In genomic region chr18:49754866-49755265, GRCh38 we compare ENCODE assay signal across 22 cellular contexts. TPM values are rescaled to one million over a fixed set of nuclear protein-coding genes. Genes with fewer than 3 reads are reported as not detected.
A peak's percentile ranks its signal among the peaks of the same experiment; 100 is the strongest.
DNase-seq lines count a peak whose midpoint lies in the region; ATAC-seq and TF ChIP-seq lines count a peak whose summit lies in the region.
"Had no signal": no experiment of that assay in that cellular context is flagged by ENCODE, and none has a peak within 500 bp of the region (broad histone marks: within the 10 kb centered on the region; RNA-seq: fewer than 3 reads in every experiment).

No MANE protein-coding gene starts in this region.

- no peak overlapping the region for H3K27ac ChIP-seq in GM23248
- peak overlapping the region; percentile 47 for H3K27ac ChIP-seq in epithelial cell of prostate
- H3K27ac ChIP-seq in WERI-Rb-1 = no peak overlapping the region
- H3K27ac ChIP-seq: HL-60 had no signal

- H3K9me3 ChIP-seq in GM23248 (ENCODE audit: low read depth) (no peaks in the 10 kb centered on the region), WERI-Rb-1 (ENCODE audit: severe bottlenecking) (no peaks in the 10 kb centered on the region)
- H3K9me3 ChIP-seq: Caco-2, MG63 had no signal

- H4K20me1 ChIP-seq in GM23248 (ENCODE audit: insufficient read depth) = no peaks in the 10 kb centered on the region

- H3K9ac ChIP-seq in GM23248 = no peak overlapping the region

- no peak overlapping the region for H2AFZ ChIP-seq in GM23248

- ATAC-seq in SK-N-SH treated with all-trans-retinoic acid at 6 μM for 48 hours (peak; percentile 18; the same call in 1 of the 3 replicates), GM21367 (IDR thresholded peaks at IDR 0.05; ENCODE audit: unreplicated experiment) (no peak)

- peak; percentile 10 for DNase-seq in GM23248
- DNase-seq in epithelial cell of prostate (ENCODE audit: low read depth, low spot score) = peak; percentile 55
- DNase-seq in kidney epithelial cell (ENCODE audit: low read depth) = peak; percentile 26
- no peak for DNase-seq in mucosa of gallbladder (ENCODE audit: low spot score)
- DNase-seq in NCI-H2227 treated with DMSO at 0.1 percent for 48 hours (lab: John Stamatoyannopoulos, UW) = no peak
- no peak for DNase-seq in WERI-Rb-1
- DNase-seq: Caco-2; CD4-positive, alpha-beta T cell; GDM1; HCEC 1CT; MG63; NCI-H1048; NCI-H1436 treated with DMSO at 0.1 percent for 48 hours; NCI-H2029 treated with DMSO at 0.1 percent for 48 hours; NCI-H2171; NCI-H446 treated with DMSO at 0.1 percent for 48 hours; NCI-H748 treated with DMSO at 0.1 percent for 48 hours; NK-92 treated with Interleukin-12 subunit alpha and Interleukin-12 subunit beta, amount 100 ng/mL, for 24 hours; Right ventricle myocardium superior had no signal

- H3K9me2 ChIP-seq in GM23248 (ENCODE audit: insufficient read depth) = no peaks in the 10 kb centered on the region

- WGBS in GM23248 (ENCODE audit: low coverage in 1 of 2, low lambda C conversion rate in 2 of 2, missing lambda C conversion rate in 2 of 2), 2 experiments = 76 to 77% methylated on average over 6 of the region's 6 CpGs

- H3K36me3 ChIP-seq in GM23248 (ENCODE audit: low read depth) (no peaks in the 10 kb centered on the region), kidney epithelial cell (ENCODE audit: control insufficient read depth, insufficient read depth, low read length) (no peaks in the 10 kb centered on the region), WERI-Rb-1 (no peaks in the 10 kb centered on the region)
- H3K36me3 ChIP-seq: MG63 had no signal

- H3K4me3 ChIP-seq in GM23248 = no peak overlapping the region
- H3K4me3 ChIP-seq in kidney epithelial cell (ENCODE audit: low read depth, low read length) = no peak overlapping the region
- H3K4me3 ChIP-seq in WERI-Rb-1 (ENCODE audit: low read depth, low read length) = no peak overlapping the region
- H3K4me3 ChIP-seq: MG63 had no signal

- no peak overlapping the region for H3K4me2 ChIP-seq in GM23248 (ENCODE audit: unreplicated experiment)

- in situ Hi-C loops in GM23248 (cut with MboI) = no loop called here

- H3K27me3 ChIP-seq in GM23248 (replicated peaks; ENCODE audit: insufficient read depth) (0 out of 2 replicates have a peak, but pooled peaks cover 10% of the 10 kb centered on the region), kidney epithelial cell (ENCODE audit: control insufficient read depth, insufficient read depth, low read length) (no peaks in the 10 kb centered on the region), WERI-Rb-1 (ENCODE audit: insufficient read depth, low read depth, severe bottlenecking) (no peaks in the 10 kb centered on the region)
- H3K27me3 ChIP-seq: MG63 had no signal

- H3F3A ChIP-seq in GM23248 (ENCODE audit: insufficient read depth) = no peaks in the 10 kb centered on the region

- H3K79me2 ChIP-seq in GM23248 (ENCODE audit: insufficient read depth) = no peaks in the 10 kb centered on the region

- H3K4me1 ChIP-seq in GM23248 (ENCODE audit: insufficient read depth) = no peaks in the 10 kb centered on the region
- H3K4me1 ChIP-seq: Caco-2 had no signal

- TF ChIP-seq CTCF in kidney epithelial cell (IDR thresholded peaks at IDR 0.05; ENCODE audit: insufficient read depth, low read length, poor library complexity, severe bottlenecking) = no peak
- TF ChIP-seq CTCF in WERI-Rb-1 (IDR thresholded peaks at IDR 0.05; ENCODE audit: low read depth, low read length) = no peak

TF ChIP-seq in SK-N-SH treated with all-trans-retinoic acid at 6 μM for 48 hours, 23 proteins besides CTCF, POLR2A, EP300 and RAD21:
- TF ChIP-seq CREB5 (CRISPR knock-in tag; IDR thresholded peaks at IDR 0.05; ENCODE audit: low read depth) (no peak), TCF4 (CRISPR knock-in tag; IDR thresholded peaks at IDR 0.05; ENCODE audit: borderline replicate concordance) (no peak), ESRRG (CRISPR knock-in tag; IDR thresholded peaks at IDR 0.05) (no peak), GLIS3 (CRISPR knock-in tag; IDR thresholded peaks at IDR 0.05) (no peak), TSHZ2 (CRISPR knock-in tag; IDR thresholded peaks at IDR 0.05) (no peak), ZFP3 (CRISPR knock-in tag; IDR thresholded peaks at IDR 0.05) (no peak), PATZ1 (CRISPR knock-in tag; IDR thresholded peaks at IDR 0.05; ENCODE audit: borderline replicate concordance) (no peak), ISL1 (CRISPR knock-in tag; IDR thresholded peaks at IDR 0.05) (no peak), RARB (CRISPR knock-in tag; IDR thresholded peaks at IDR 0.05) (no peak), BACH2 (CRISPR knock-in tag; IDR thresholded peaks at IDR 0.05; ENCODE audit: borderline replicate concordance) (no peak)

RNA-seq across cellular contexts. Expression of gene ACAA2, which starts 58.5 kb away (rescaled TPM):
- 50.3 and 55.6 TPM in 2 replicates for total RNA-seq in GM23248 (2014; rRNA removed; shearing (Covaris generic))
- 94.8 and 99.6 TPM in 2 replicates for polyA plus RNA-seq in GM23248 (2016; fragmentation: Nextera tagmentation; extraction: Ambion mirVana)
- total RNA-seq in kidney epithelial cell (55.8 and 68.0 TPM in 2 replicates), mucosa of gallbladder (84.2 TPM)

Comparison
In these comparisons a context has a peak if more than half of its experiments do, and no peak if none do; other contexts are left out.
1. DNase-seq: peak in GM23248 (single experiment), epithelial cell of prostate (single experiment) and kidney epithelial cell (single experiment); none in mucosa of gallbladder (single experiment), NCI-H2227 treated with DMSO at 0.1 percent for 48 hours (single experiment) and WERI-Rb-1 (single experiment).